In the genomic region with DNA sequence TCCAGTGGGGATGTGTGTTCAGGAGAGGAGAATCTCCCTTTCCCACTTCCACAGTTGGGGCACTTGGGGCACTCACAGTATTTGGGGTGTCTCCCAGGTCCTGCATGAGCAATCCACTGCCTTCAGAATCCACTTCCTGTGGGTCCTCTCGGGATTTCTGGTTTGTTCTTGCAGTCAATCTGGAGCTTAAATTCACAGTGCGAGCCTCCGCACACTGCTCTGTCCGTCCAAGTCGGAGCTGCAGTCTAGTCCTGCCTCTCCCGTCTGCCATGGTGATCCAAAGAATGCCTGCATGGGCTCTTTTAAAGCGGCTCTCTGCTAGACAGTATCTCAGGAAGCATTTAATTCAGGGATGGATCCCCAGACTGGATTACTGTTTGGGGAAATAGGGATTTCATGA, we compare ENCODE assay signal across 22 cellular contexts.
DNase-seq lines count a peak whose midpoint lies in the region; ATAC-seq and TF ChIP-seq lines count a peak whose summit lies in the region.
"Had no signal": no experiment of that assay in that cellular context is flagged by ENCODE, and none has a peak within 500 bp of the region (broad histone marks: within the 10 kb centered on the region; RNA-seq: fewer than 3 reads in every experiment).

No MANE protein-coding gene starts in this region.

- H3K27me3 ChIP-seq in BLaER1 (no peaks in the 10 kb centered on the region), neural progenitor cell (no peaks in the 10 kb centered on the region), MG63 (no peaks in the 10 kb centered on the region)
- H3K27me3 ChIP-seq: esophagus muscularis mucosa, gastroesophageal sphincter, pancreas, right lobe of liver had no signal

- no peaks in the 10 kb centered on the region for H3F3A ChIP-seq in neural progenitor cell (ENCODE audit: low read depth)

- no peak for TF ChIP-seq POLR2A in NB4 (IDR thresholded peaks at IDR 0.05; ENCODE audit: extremely low read depth, insufficient read length)

- H3K4me1 ChIP-seq in BLaER1 = peaks cover 13% of the 10 kb centered on the region
- peaks cover 12% of the 10 kb centered on the region for H3K4me1 ChIP-seq in neural progenitor cell
- H3K4me1 ChIP-seq: pancreas, right lobe of liver had no signal

- TF ChIP-seq CTCF in NB4 (IDR thresholded peaks at IDR 0.05; ENCODE audit: low read depth, low read length) = no peak
- TF ChIP-seq CTCF in neural progenitor cell (IDR thresholded peaks at IDR 0.05) = no peak

- H2AFZ ChIP-seq in neural progenitor cell (replicated peaks) = no peak overlapping the region

- DNase-seq in NB4 (ENCODE audit: low read depth) (peak; percentile 25), neural progenitor cell (ENCODE audit: low spot score) (no peak), ureter (ENCODE audit: low spot score) (no peak), MG63 (no peak), OCI-M2 (lab: John Stamatoyannopoulos, UW; ENCODE audit: unreplicated experiment) (no peak)
- DNase-seq in effector memory CD8-positive, alpha-beta T cell = no peak
- no peak for DNase-seq in stimulated activated CD4-positive, alpha-beta T cell treated with anti-CD3 and anti-CD28 coated beads, Interleukin-4, amount 100 ng/mL, for 4 hours
- DNase-seq: CD4-positive, CD25-positive, alpha-beta regulatory T cell; effector CD4-positive, alpha-beta T cell; NCI-H1436; NCI-H510A; NK-92 treated with Interleukin-12 subunit alpha and Interleukin-12 subunit beta, amount 100 ng/mL, for 24 hours; pancreas; right lobe of liver; stimulated activated CD4-positive, alpha-beta T cell treated with anti-CD3 and anti-CD28 coated beads, Interleukin-15, amount 100 ng/mL, for 24 hours had no signal

- peaks cover 4% of the 10 kb centered on the region for H3K79me2 ChIP-seq in neural progenitor cell (ENCODE audit: low read depth)

- H3K27me3 Mint-ChIP-seq in effector memory CD8-positive, alpha-beta T cell = no peaks in the 10 kb centered on the region
- no peaks in the 10 kb centered on the region for H3K27me3 Mint-ChIP-seq in neural progenitor cell (ENCODE audit: insufficient read depth, low read depth)
- H3K27me3 Mint-ChIP-seq: memory B cell; naive thymus-derived CD4-positive, alpha-beta T cell had no signal

- no peaks in the 10 kb centered on the region for H3K36me3 Mint-ChIP-seq in effector memory CD8-positive, alpha-beta T cell (ENCODE audit: insufficient read depth)
- H3K36me3 Mint-ChIP-seq in neural progenitor cell = peaks cover 36% of the 10 kb centered on the region
- H3K36me3 Mint-ChIP-seq: CD4-positive, CD25-positive, alpha-beta regulatory T cell had no signal

- H3K9me3 ChIP-seq in BLaER1 (no peaks in the 10 kb centered on the region), neural progenitor cell (ENCODE audit: low read depth) (peaks cover 6% of the 10 kb centered on the region), MG63 (peaks cover 8% of the 10 kb centered on the region)
- H3K9me3 ChIP-seq: esophagus muscularis mucosa, pancreas, right lobe of liver had no signal

- H3K4me2 ChIP-seq in BLaER1 (0 out of 2 replicates have a peak overlapping the region, but pooled peaks have one; percentile 13), neural progenitor cell (no peak overlapping the region)

- H3K27ac Mint-ChIP-seq in effector memory CD8-positive, alpha-beta T cell = peak overlapping the region; percentile 35 to 77
- H3K27ac Mint-ChIP-seq in neural progenitor cell = peak overlapping the region; percentile 72
- H3K27ac Mint-ChIP-seq: memory B cell; naive thymus-derived CD4-positive, alpha-beta T cell had no signal

- H3K36me3 ChIP-seq in BLaER1 (no peaks in the 10 kb centered on the region), neural progenitor cell (peaks cover 3% of the 10 kb centered on the region), MG63 (no peaks in the 10 kb centered on the region)
- H3K36me3 ChIP-seq: esophagus muscularis mucosa, pancreas, right lobe of liver had no signal

- peaks cover 16 to 21% of the 10 kb centered on the region in 2 donors for H3K4me1 Mint-ChIP-seq in effector memory CD8-positive, alpha-beta T cell (ENCODE audit: low read depth in 2 of 2)
- H3K4me1 Mint-ChIP-seq in neural progenitor cell = peaks cover 10% of the 10 kb centered on the region
- H3K4me1 Mint-ChIP-seq: memory B cell had no signal

- H3K4me3 Mint-ChIP-seq in effector memory CD8-positive, alpha-beta T cell = peak overlapping the region in 1 of 2 donors; percentile 48
- no peak overlapping the region for H3K4me3 Mint-ChIP-seq in neural progenitor cell
- H3K4me3 Mint-ChIP-seq: CD4-positive, CD25-positive, alpha-beta regulatory T cell; memory B cell; naive thymus-derived CD4-positive, alpha-beta T cell had no signal

- H4K20me1 ChIP-seq in BLaER1 (no peaks in the 10 kb centered on the region), neural progenitor cell (ENCODE audit: low read depth) (no peaks in the 10 kb centered on the region)

- H3K9ac ChIP-seq in BLaER1 (no peak overlapping the region), neural progenitor cell (no peak overlapping the region)

- ATAC-seq in effector memory CD8-positive, alpha-beta T cell (replicated peaks) = no peak
- ATAC-seq: gastroesophageal sphincter; naive thymus-derived CD4-positive, alpha-beta T cell; pancreas; right lobe of liver had no signal

- H3K4me3 ChIP-seq in BLaER1 = no peak overlapping the region
- H3K4me3 ChIP-seq in NB4 (ENCODE audit: low read depth, low read length) = no peak overlapping the region
- H3K4me3 ChIP-seq in neural progenitor cell = no peak overlapping the region
- no peak overlapping the region for H3K4me3 ChIP-seq in MG63
- H3K4me3 ChIP-seq: esophagus muscularis mucosa, gastroesophageal sphincter, pancreas, right lobe of liver, SK-N-MC had no signal

- no peaks in the 10 kb centered on the region for H3K9me3 Mint-ChIP-seq in effector memory CD8-positive, alpha-beta T cell
- H3K9me3 Mint-ChIP-seq in neural progenitor cell = peaks cover 31% of the 10 kb centered on the region

- H3K27ac ChIP-seq in BLaER1 (no peak overlapping the region), neural progenitor cell (no peak overlapping the region)
- H3K27ac ChIP-seq: esophagus muscularis mucosa, gastroesophageal sphincter, pancreas, right lobe of liver, VCaP had no signal
